Comparison of ENCODE assay signal across 8 cellular contexts in the genomic region with DNA sequence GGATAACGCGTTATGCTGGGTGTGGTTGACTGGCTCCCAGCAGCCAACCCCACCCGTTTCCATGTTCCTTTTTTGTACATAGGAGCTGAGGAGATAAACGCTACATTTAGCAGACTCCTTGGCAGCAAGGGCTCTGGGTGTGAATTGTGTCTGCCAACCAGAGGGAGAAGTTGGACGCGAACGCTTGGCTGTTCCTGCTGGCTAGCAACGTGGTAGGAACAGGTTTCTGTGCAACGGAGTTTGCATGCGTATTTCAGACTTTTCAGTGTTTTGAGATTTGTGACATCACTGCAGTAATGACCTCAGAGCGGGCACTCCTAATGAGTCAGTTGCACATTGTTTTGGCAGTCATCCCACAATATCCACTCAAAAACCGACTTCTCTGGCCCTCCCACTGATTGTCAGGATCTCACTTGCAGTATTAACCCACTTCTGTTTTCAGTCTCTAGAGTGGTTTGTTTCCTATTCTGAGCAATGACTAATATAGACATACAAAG.
DNase-seq lines count a peak whose midpoint lies in the region; ATAC-seq and TF ChIP-seq lines count a peak whose summit lies in the region.

No MANE protein-coding gene starts in this region.

- H2AFZ ChIP-seq in IMR-90 (replicated peaks; ENCODE audit: low read length, poor library complexity): no peak overlapping the region

- H2AK5ac ChIP-seq in IMR-90 (ENCODE audit: low read depth, low read length): peak overlapping the region; percentile 62; the same call in 1 of the 2 replicates

- H3K4me3 ChIP-seq in IMR-90 (ENCODE audit: insufficient read depth, low read depth, low read length) (no peak overlapping the region), stomach smooth muscle (ENCODE audit: low read length in 2 of 2) (no peak overlapping the region), HAP-1 (no peak overlapping the region)

- peak; percentile 37 for ATAC-seq in GM19468 (IDR thresholded peaks at IDR 0.05; ENCODE audit: extremely low read depth, unreplicated experiment)
- ATAC-seq in IMR-90 (ENCODE audit: low read depth): no peak

- H3K9ac ChIP-seq in IMR-90 (ENCODE audit: low read depth, low read length) (no peak overlapping the region), stomach smooth muscle (ENCODE audit: low read length in 2 of 2) (no peak overlapping the region)

- TF ChIP-seq RAD21 in IMR-90 (IDR thresholded peaks at IDR 0.05; ENCODE audit: low read length): no peak

- H3K9me1 ChIP-seq in IMR-90 (ENCODE audit: insufficient read depth, low read length): no peaks in the 10 kb centered on the region

- peak overlapping the region; percentile 84 for H3K27ac Mint-ChIP-seq in dendritic cell treated with granulocyte-macrophage colony-stimulating factor and Interleukin-4, amounts not matched to agents 40 ng/mL and 50 ng/mL, for 4 days

- dilution Hi-C loops in IMR-90 (cut with HindIII; ENCODE audit: low sequenced_read_pairs, unreplicated experiment): loop anchor here (25.0 kb wide), 1 partner anchor 535 kb away; no protein-coding TSS in a partner anchor

- 0 out of 3 replicates have a peak overlapping the region, but pooled peaks have one; percentile 28 for H2BK15ac ChIP-seq in IMR-90 (ENCODE audit: low read depth, low read length)

- no peak overlapping the region for H3K18ac ChIP-seq in IMR-90 (ENCODE audit: low read depth, low read length)

- H3K79me1 ChIP-seq in IMR-90 (ENCODE audit: low read depth in 1 of 2, low read length in 2 of 2): no peaks in the 10 kb centered on the region

- in situ Hi-C loops in IMR-90 (cut with MboI; ENCODE audit: low sequenced_read_pairs) (loop anchor here (10.0 kb wide), 2 partner anchors 108 to 638 kb away; no protein-coding TSS in a partner anchor), HAP-1 (cut with MboI; ENCODE audit: low sequenced_read_pairs) (loop anchor here (5.0 kb wide), 2 partner anchors 130 to 535 kb away; no protein-coding TSS in a partner anchor)

- POLR2A ChIA-PET in IMR-90 (lab: Charles Lee; ENCODE audit: unreplicated experiment): interaction anchor here (1.2 kb wide), 1 partner anchor 331 kb away, joined by 4 read pairs; no protein-coding TSS in a partner anchor

- H2BK5ac ChIP-seq in IMR-90 (ENCODE audit: low read depth, low read length, poor library complexity, severe bottlenecking): no peak overlapping the region

- H3K9me3 Mint-ChIP-seq in dendritic cell treated with granulocyte-macrophage colony-stimulating factor and Interleukin-4, amounts not matched to agents 40 ng/mL and 50 ng/mL, for 4 days: no peaks in the 10 kb centered on the region

- H3K27ac ChIP-seq in IMR-90 (ENCODE audit: insufficient read depth, low read length) (no peak overlapping the region), stomach smooth muscle (ENCODE audit: low read length) (peak overlapping the region; percentile 26)

- H3K4me1 ChIP-seq in IMR-90 (ENCODE audit: control insufficient read depth, insufficient read depth, low read length) (no peaks in the 10 kb centered on the region), stomach smooth muscle (ENCODE audit: control insufficient read depth, insufficient read depth, low read length) (no peaks in the 10 kb centered on the region), HAP-1 (no peaks in the 10 kb centered on the region)

- no peak for TF ChIP-seq POLR2A in IMR-90 (IDR thresholded peaks at IDR 0.05; ENCODE audit: low read depth, low read length)

- WGBS in IMR-90 (ENCODE audit: extremely low coverage in 2 of 2, insufficient read length in 1 of 2), 2 experiments: 91% methylated on average over 4 of the region's 12 CpGs; no CpG with 5 or more reads in 1 of the 2 experiments

- DNase-seq in EL (peak; percentile 26), IMR-90 (peak; percentile 69), HAP-1 (ENCODE audit: low spot score in 2 of 2) (no peak), NCI-H1092 (lab: John Stamatoyannopoulos, UW) (no peak)
- no peak for DNase-seq in activated CD4-positive, alpha-beta T cell treated with anti-CD3 and anti-CD28 coated beads, Interleukin-2, amount 50 U/mL, for 4 hours

- H3K9me3 ChIP-seq in IMR-90 (ENCODE audit: control insufficient read depth, insufficient read depth, low read length): no peaks in the 10 kb centered on the region; the same call in 1 of the 2 replicates
- no peaks in the 10 kb centered on the region for H3K9me3 ChIP-seq in stomach smooth muscle (ENCODE audit: control insufficient read depth in 2 of 2, low read length in 2 of 2)
- no peaks in the 10 kb centered on the region for H3K9me3 ChIP-seq in HAP-1

- H3K27me3 ChIP-seq in IMR-90 (ENCODE audit: control insufficient read depth, insufficient read depth, low read length) (no peaks in the 10 kb centered on the region), stomach smooth muscle (ENCODE audit: control insufficient read depth in 1 of 2, insufficient read depth in 2 of 2, low read length in 2 of 2) (no peaks in the 10 kb centered on the region), HAP-1 (ENCODE audit: low read depth) (peaks cover 14% of the 10 kb centered on the region)

- H4K20me1 ChIP-seq in IMR-90 (ENCODE audit: insufficient read depth, low read length): no peaks in the 10 kb centered on the region

- H2BK120ac ChIP-seq in IMR-90 (ENCODE audit: low read depth, low read length): no peak overlapping the region

- H2AK9ac ChIP-seq in IMR-90 (replicated peaks; ENCODE audit: low read depth, low read length, poor library complexity): peak overlapping the region; percentile 32

- no peaks in the 10 kb centered on the region for H3K36me3 ChIP-seq in IMR-90 (ENCODE audit: control insufficient read depth, insufficient read depth, low read length)
- H3K36me3 ChIP-seq in stomach smooth muscle (ENCODE audit: control insufficient read depth in 2 of 2, insufficient read depth in 2 of 2, low read length in 2 of 2): no peaks in the 10 kb centered on the region
- H3K36me3 ChIP-seq in HAP-1 (replicated peaks): no peaks in the 10 kb centered on the region

- no peak overlapping the region for H4K91ac ChIP-seq in IMR-90 (ENCODE audit: insufficient read depth, low read depth, low read length)

- H3K14ac ChIP-seq in IMR-90 (replicated peaks; ENCODE audit: low read depth, low read length): no peak overlapping the region

- CTCF ChIA-PET in IMR-90 (lab: Yijun Ruan, JAX): interaction anchor here (0.7 to 1.5 kb wide), 6 partner anchors 68 to 330 kb away, joined by 3 to 11 read pairs (median 4); no protein-coding TSS in a partner anchor

- peaks cover 9% of the 10 kb centered on the region for H3K4me1 Mint-ChIP-seq in dendritic cell treated with granulocyte-macrophage colony-stimulating factor and Interleukin-4, amounts not matched to agents 40 ng/mL and 50 ng/mL, for 4 days (ENCODE audit: low read depth)

- no peaks in the 10 kb centered on the region for H3K36me3 Mint-ChIP-seq in dendritic cell treated with granulocyte-macrophage colony-stimulating factor and Interleukin-4, amounts not matched to agents 40 ng/mL and 50 ng/mL, for 4 days (ENCODE audit: low read depth)

- H3K4ac ChIP-seq in IMR-90 (ENCODE audit: low read depth, low read length): no peak overlapping the region

- H3K4me2 ChIP-seq in IMR-90 (ENCODE audit: low read depth, low read length): no peak overlapping the region

- no peak overlapping the region for H3K23ac ChIP-seq in IMR-90 (ENCODE audit: low read depth, low read length)

- no TSS peak for BruUV-seq in IMR-90 (replicated peaks; lab: Mats Ljungman, UMichigan)

- H3K56ac ChIP-seq in IMR-90 (ENCODE audit: extremely low read depth, insufficient read depth, low read length): no peak overlapping the region

- no peak for TF ChIP-seq CTCF in IMR-90 (conservative IDR thresholded peaks at IDR 0.05; ENCODE audit: low read depth, low read length)

- H4K5ac ChIP-seq in IMR-90 (ENCODE audit: low read depth, low read length): no peak overlapping the region

- no peak overlapping the region; the same call in 1 of the 2 replicates for H2BK20ac ChIP-seq in IMR-90 (ENCODE audit: low read depth, low read length)

- H3K4me3 Mint-ChIP-seq in dendritic cell treated with granulocyte-macrophage colony-stimulating factor and Interleukin-4, amounts not matched to agents 40 ng/mL and 50 ng/mL, for 4 days: no peak overlapping the region

- H3K27me3 Mint-ChIP-seq in dendritic cell treated with granulocyte-macrophage colony-stimulating factor and Interleukin-4, amounts not matched to agents 40 ng/mL and 50 ng/mL, for 4 days: peaks cover 2% of the 10 kb centered on the region

- no peak overlapping the region for H4K8ac ChIP-seq in IMR-90 (ENCODE audit: low read depth in 2 of 2, low read length in 2 of 2)

- intact Hi-C loops in IMR-90 (cut with micrococcal nuclease): loop anchor here (1.0 kb wide), 2 partner anchors 103 to 133 kb away; no protein-coding TSS in a partner anchor
- intact Hi-C loops in dendritic cell treated with granulocyte-macrophage colony-stimulating factor and Interleukin-4, amounts not matched to agents 40 ng/mL and 50 ng/mL, for 4 days (cut with micrococcal nuclease): loop anchor here (1.0 to 10.0 kb wide), 3 partner anchors 35 to 648 kb away; a partner anchor contains a TSS

TF ChIP-seq in IMR-90, 13 proteins besides CTCF, POLR2A, EP300 and RAD21 (continues in another document):
- TF ChIP-seq CHD1 (IDR thresholded peaks at IDR 0.05; ENCODE audit: low read depth, low read length): no peak
- TF ChIP-seq, protein P1, sequence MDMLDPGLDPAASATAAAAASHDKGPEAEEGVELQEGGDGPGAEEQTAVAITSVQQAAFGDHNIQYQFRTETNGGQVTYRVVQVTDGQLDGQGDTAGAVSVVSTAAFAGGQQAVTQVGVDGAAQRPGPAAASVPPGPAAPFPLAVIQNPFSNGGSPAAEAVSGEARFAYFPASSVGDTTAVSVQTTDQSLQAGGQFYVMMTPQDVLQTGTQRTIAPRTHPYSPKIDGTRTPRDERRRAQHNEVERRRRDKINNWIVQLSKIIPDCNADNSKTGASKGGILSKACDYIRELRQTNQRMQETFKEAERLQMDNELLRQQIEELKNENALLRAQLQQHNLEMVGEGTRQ (IDR thresholded peaks at IDR 0.05; ENCODE audit: low read depth, low read length): no peak
- TF ChIP-seq RFX5 (IDR thresholded peaks at IDR 0.05; ENCODE audit: low read depth, low read length): no peak
- TF ChIP-seq MAZ (IDR thresholded peaks at IDR 0.05; ENCODE audit: borderline replicate concordance, low read depth, low read length): no peak
- TF ChIP-seq MXI1 (IDR thresholded peaks at IDR 0.05; ENCODE audit: borderline replicate concordance, low read depth, low read length): no peak
- TF ChIP-seq MAFK (IDR thresholded peaks at IDR 0.05; ENCODE audit: low read depth, low read length): no peak
- no peak for TF ChIP-seq SMC3 (IDR thresholded peaks at IDR 0.05; ENCODE audit: low read depth, low read length)
- no peak for TF ChIP-seq CEBPB (IDR thresholded peaks at IDR 0.05; ENCODE audit: low read depth, low read length)
- no peak for TF ChIP-seq RCOR1 (IDR thresholded peaks at IDR 0.05; ENCODE audit: insufficient replicate concordance, low read length)
- no peak for TF ChIP-seq FOS (IDR thresholded peaks at IDR 0.05; ENCODE audit: low read depth, low read length)
- no peak for TF ChIP-seq NFE2L2 (IDR thresholded peaks at IDR 0.05; ENCODE audit: low read depth, low read length)

Comparison
In these comparisons a context has a peak if more than half of its experiments do, and no peak if none do; other contexts are left out.
1. DNase-seq: peak in EL (single experiment) and IMR-90 (single experiment); none in HAP-1 (0 of 2), activated CD4-positive, alpha-beta T cell treated with anti-CD3 and anti-CD28 coated beads, Interleukin-2, amount 50 U/mL, for 4 hours (0 of 2) and NCI-H1092 (single experiment).